ENCODE assay signal across 1 cellular context in the genomic region with DNA sequence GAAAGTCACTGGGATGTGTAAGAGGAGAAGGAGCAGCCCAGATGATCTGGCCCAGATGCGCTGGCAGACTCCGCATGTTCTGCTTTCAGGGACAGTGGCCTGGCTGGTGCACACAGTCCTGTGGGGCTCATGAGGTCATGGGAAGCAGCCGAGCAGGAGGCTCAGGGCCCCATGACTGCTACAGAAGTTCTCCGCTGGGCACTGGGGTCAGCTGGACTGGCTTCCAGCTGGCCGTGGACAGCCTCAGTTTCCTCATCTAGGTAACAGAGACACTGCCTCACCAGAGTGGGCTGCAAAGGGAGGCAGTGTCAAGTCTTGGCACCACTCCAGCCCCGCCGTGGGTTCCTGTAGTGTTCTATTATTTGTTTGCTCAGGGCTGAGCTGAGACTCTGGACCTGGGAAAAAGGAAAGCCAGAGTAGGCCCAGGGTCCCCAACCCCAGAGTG.
TF ChIP-seq lines count a peak whose summit lies in the region.

No MANE protein-coding gene starts in this region.

TF ChIP-seq in IMR-90, 13 proteins besides CTCF, POLR2A, EP300 and RAD21 (continued from another document):
- TF ChIP-seq MXI1 (IDR thresholded peaks at IDR 0.05; ENCODE audit: borderline replicate concordance, low read depth, low read length) (no peak), FOS (IDR thresholded peaks at IDR 0.05; ENCODE audit: low read depth, low read length) (no peak)
- TF ChIP-seq, protein P1, sequence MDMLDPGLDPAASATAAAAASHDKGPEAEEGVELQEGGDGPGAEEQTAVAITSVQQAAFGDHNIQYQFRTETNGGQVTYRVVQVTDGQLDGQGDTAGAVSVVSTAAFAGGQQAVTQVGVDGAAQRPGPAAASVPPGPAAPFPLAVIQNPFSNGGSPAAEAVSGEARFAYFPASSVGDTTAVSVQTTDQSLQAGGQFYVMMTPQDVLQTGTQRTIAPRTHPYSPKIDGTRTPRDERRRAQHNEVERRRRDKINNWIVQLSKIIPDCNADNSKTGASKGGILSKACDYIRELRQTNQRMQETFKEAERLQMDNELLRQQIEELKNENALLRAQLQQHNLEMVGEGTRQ (IDR thresholded peaks at IDR 0.05; ENCODE audit: low read depth, low read length), result no peak
